ENCODE assay signal across 20 cellular contexts in genomic region chr6:158768396-158768795, GRCh38. TPM values are rescaled to one million over a fixed set of nuclear protein-coding genes. Genes with fewer than 3 reads are reported as not detected.
DNase-seq lines count a peak whose midpoint lies in the region; ATAC-seq and TF ChIP-seq lines count a peak whose summit lies in the region.
"Had no signal": no experiment of that assay in that cellular context is flagged by ENCODE, and none has a peak within 500 bp of the region (broad histone marks: within the 10 kb centered on the region; RNA-seq: fewer than 3 reads in every experiment).

No MANE protein-coding gene starts in this region.

- peaks cover 84 to 99% (median 95%) of the 10 kb centered on the region in 11 experiments for H3K36me3 ChIP-seq in BLaER1 treated with 17β-estradiol and CSF1 and Interleukin-3, amounts not matched to agents 10 nM and 100 nM
- H3K36me3 ChIP-seq in Caco-2 (ENCODE audit: control insufficient read depth, insufficient read depth, low read length) = peaks cover 26% of the 10 kb centered on the region
- peaks cover 85% of the 10 kb centered on the region for H3K36me3 ChIP-seq in A673 (ENCODE audit: insufficient read depth, low read length, poor library complexity, severe bottlenecking)

- H3K4me1 ChIP-seq in BLaER1 treated with 17β-estradiol and CSF1 and Interleukin-3, amounts not matched to agents 10 nM and 100 nM = peaks cover 83 to 100% (median 98%) of the 10 kb centered on the region in 10 experiments
- H3K4me1 ChIP-seq in Caco-2 = peaks cover 4% of the 10 kb centered on the region; the same call in 1 of the 2 replicates
- H3K4me1 ChIP-seq in A673 (ENCODE audit: insufficient read depth, low read length, poor library complexity, severe bottlenecking) = peaks cover 8% of the 10 kb centered on the region
- H3K4me1 ChIP-seq in foreskin keratinocyte = peaks cover 5% of the 10 kb centered on the region
- H3K4me1 ChIP-seq: SJSA1 had no signal

- ATAC-seq in activated naive CD8-positive, alpha-beta T cell treated with anti-CD3 and anti-CD28 coated beads, Interleukin-2, amount 10 ng/mL, durations not matched to agents 7 days and 5 days (ENCODE audit: low read depth) = no peak
- no peak for ATAC-seq in naive B cell (ENCODE audit: low read depth in 2 of 2)
- no peak for ATAC-seq in foreskin keratinocyte
- ATAC-seq in GM19452 (IDR thresholded peaks at IDR 0.05; ENCODE audit: unreplicated experiment) = no peak
- ATAC-seq in HG02642 (IDR thresholded peaks at IDR 0.05; ENCODE audit: poor library complexity, unreplicated experiment) = no peak
- ATAC-seq: HepG2 had no signal

- peak overlapping the region in 8 of 11 experiments; percentile 15 to 73 (median 44); a peak in 10 of 22 replicates for H3K9ac ChIP-seq in BLaER1 treated with 17β-estradiol and CSF1 and Interleukin-3, amounts not matched to agents 10 nM and 100 nM

- H3K27ac Mint-ChIP-seq in Caco-2 (ENCODE audit: unreplicated experiment) (peak overlapping the region; percentile 5), naive B cell (peak overlapping the region in 3 of 6 donors; percentile 15 to 94 (median 81))
- peak overlapping the region; percentile 4 for H3K27ac Mint-ChIP-seq in activated naive CD8-positive, alpha-beta T cell treated with anti-CD3 and anti-CD28 coated beads, Interleukin-2, amount 10 ng/mL, durations not matched to agents 7 days and 5 days
- H3K27ac Mint-ChIP-seq: HFFc6 had no signal

- peak overlapping the region in 8 of 11 experiments; percentile 1 to 79 (median 60); a peak in 10 of 22 replicates for H3K27ac ChIP-seq in BLaER1 treated with 17β-estradiol and CSF1 and Interleukin-3, amounts not matched to agents 10 nM and 100 nM
- H3K27ac ChIP-seq in A673 (ENCODE audit: low read depth, low read length, poor library complexity, severe bottlenecking) = no peak overlapping the region
- no peak overlapping the region for H3K27ac ChIP-seq in foreskin keratinocyte
- H3K27ac ChIP-seq: SJSA1 had no signal

- DNase-seq in Caco-2 = no peak
- no peak for DNase-seq in activated naive CD8-positive, alpha-beta T cell treated with anti-CD3 and anti-CD28 coated beads, Interleukin-2, amount 10 ng/mL, durations not matched to agents 7 days and 5 days
- peak; percentile 10 for DNase-seq in naive B cell
- no peak for DNase-seq in A673 (ENCODE audit: low spot score)
- no peak for DNase-seq in foreskin keratinocyte
- DNase-seq: activated CD4-positive, alpha-beta T cell treated with anti-CD3 and anti-CD28 coated beads for 48 hours; BE2C; DMS53; esophagus squamous epithelium; heart right ventricle; HFFc6; NCI-H2029; NCI-H524; T-helper 9 cell; trophoblast cell had no signal

- H3K36me3 Mint-ChIP-seq in Caco-2 (ENCODE audit: insufficient read depth, unreplicated experiment) (peaks cover 98% of the 10 kb centered on the region), naive B cell (peaks cover 51% of the 10 kb centered on the region in 2 donors)
- peaks cover 31% of the 10 kb centered on the region for H3K36me3 Mint-ChIP-seq in activated naive CD8-positive, alpha-beta T cell treated with anti-CD3 and anti-CD28 coated beads, Interleukin-2, amount 10 ng/mL, durations not matched to agents 7 days and 5 days

- intact Hi-C loops in Caco-2 (cut with micrococcal nuclease; ENCODE audit: unreplicated experiment) = no loop called here
- intact Hi-C loops in A673 (cut with micrococcal nuclease; ENCODE audit: unreplicated experiment) = no loop called here

- POLR2A ChIA-PET in Caco-2 (lab: Charles Lee) = no interaction called here
- POLR2A ChIA-PET in activated naive CD8-positive, alpha-beta T cell treated with anti-CD3 and anti-CD28 coated beads, Interleukin-2, amount 10 ng/mL, durations not matched to agents 7 days and 5 days (lab: Charles Lee) = interaction anchor here (0.6 to 1.7 kb wide), 2 partner anchors 30 to 64 kb away, joined by 3 to 4 read pairs; no protein-coding TSS in a partner anchor
- POLR2A ChIA-PET in A673 (lab: Charles Lee; ENCODE audit: low non-redundant PET) = no interaction called here

- H4K20me1 ChIP-seq in BLaER1 treated with 17β-estradiol and CSF1 and Interleukin-3, amounts not matched to agents 10 nM and 100 nM = peaks cover 60 to 94% (median 71%) of the 10 kb centered on the region in 11 experiments; a peak in 21 of 22 replicates

- peak overlapping the region in 3 of 10 experiments; percentile 0 to 28 (median 11); a peak in 3 of 20 replicates for H3K4me3 ChIP-seq in BLaER1 treated with 17β-estradiol and CSF1 and Interleukin-3, amounts not matched to agents 10 nM and 100 nM
- H3K4me3 ChIP-seq in Caco-2 (ENCODE audit: low read depth, low read length) (no peak overlapping the region), A673 (ENCODE audit: low read depth, low read length, poor library complexity, severe bottlenecking) (no peak overlapping the region)
- H3K4me3 ChIP-seq: esophagus squamous epithelium, heart right ventricle, SJSA1 had no signal

- H3K9me3 ChIP-seq in BLaER1 treated with 17β-estradiol and CSF1 and Interleukin-3, amounts not matched to agents 10 nM and 100 nM (replicated peaks in 1 of 11) = no peaks in the 10 kb centered on the region
- H3K9me3 ChIP-seq in Caco-2 (no peaks in the 10 kb centered on the region), A673 (ENCODE audit: low read depth, low read length, poor library complexity, severe bottlenecking) (no peaks in the 10 kb centered on the region)
- H3K9me3 ChIP-seq: BE2C, esophagus squamous epithelium, heart right ventricle, SJSA1 had no signal

- no TSS peak for BruUV-seq in Caco-2 (replicated peaks; lab: Mats Ljungman, UMichigan)
- no TSS peak for BruUV-seq in A673 (replicated peaks; lab: Mats Ljungman, UMichigan)

- CTCF ChIA-PET in Caco-2 (lab: Charles Lee) (interaction anchor here (0.8 kb wide), 1 partner anchor 50 kb away, joined by 4 read pairs; no protein-coding TSS in a partner anchor), A673 (lab: Charles Lee) (no interaction called here)

- H3K4me2 ChIP-seq in BLaER1 treated with 17β-estradiol and CSF1 and Interleukin-3, amounts not matched to agents 10 nM and 100 nM = peak overlapping the region; percentile 60 to 86 (median 76)

- peaks cover 13% of the 10 kb centered on the region for H3K4me1 Mint-ChIP-seq in Caco-2 (ENCODE audit: low read depth, unreplicated experiment)
- H3K4me1 Mint-ChIP-seq in activated naive CD8-positive, alpha-beta T cell treated with anti-CD3 and anti-CD28 coated beads, Interleukin-2, amount 10 ng/mL, durations not matched to agents 7 days and 5 days = peaks cover 22% of the 10 kb centered on the region
- peaks cover 9 to 43% (median 37%) of the 10 kb centered on the region in 3 donors for H3K4me1 Mint-ChIP-seq in naive B cell

- TF ChIP-seq CTCF in Caco-2 (IDR thresholded peaks at IDR 0.05; ENCODE audit: insufficient read depth in 1 of 2, low read depth in 1 of 2, low read length in 1 of 2, severe bottlenecking in 1 of 2, unreplicated experiment in 1 of 2) (no peak), A673 (conservative IDR thresholded peaks at IDR 0.05; ENCODE audit: low read depth, low read length) (no peak), foreskin keratinocyte (conservative IDR thresholded peaks at IDR 0.05) (no peak)

- H3K27me3 ChIP-seq in BLaER1 treated with 17β-estradiol and CSF1 and Interleukin-3, amounts not matched to agents 10 nM and 100 nM = no peaks in the 10 kb centered on the region
- H3K27me3 ChIP-seq in Caco-2 (replicated peaks; ENCODE audit: control insufficient read depth, insufficient read depth, low read length) (no peaks in the 10 kb centered on the region; the same call in 1 of the 2 replicates), A673 (replicated peaks; ENCODE audit: insufficient read depth, low read depth, low read length, poor library complexity) (no peaks in the 10 kb centered on the region), foreskin keratinocyte (no peaks in the 10 kb centered on the region)
- H3K27me3 ChIP-seq: BE2C, esophagus squamous epithelium, heart right ventricle, SJSA1 had no signal

- H3K27me3 Mint-ChIP-seq in Caco-2 (ENCODE audit: insufficient read depth, unreplicated experiment) = no peaks in the 10 kb centered on the region
- no peaks in the 10 kb centered on the region for H3K27me3 Mint-ChIP-seq in activated naive CD8-positive, alpha-beta T cell treated with anti-CD3 and anti-CD28 coated beads, Interleukin-2, amount 10 ng/mL, durations not matched to agents 7 days and 5 days
- H3K27me3 Mint-ChIP-seq in naive B cell = no peaks in the 10 kb centered on the region

- H3K4me3 Mint-ChIP-seq in Caco-2 (ENCODE audit: unreplicated experiment) (no peak overlapping the region), naive B cell (peak overlapping the region in 2 of 8 donors; percentile 66 to 82)
- H3K4me3 Mint-ChIP-seq in activated naive CD8-positive, alpha-beta T cell treated with anti-CD3 and anti-CD28 coated beads, Interleukin-2, amount 10 ng/mL, durations not matched to agents 7 days and 5 days = no peak overlapping the region
- H3K4me3 Mint-ChIP-seq: HFFc6 had no signal

- H3K9me3 Mint-ChIP-seq in Caco-2 (ENCODE audit: unreplicated experiment) (no peaks in the 10 kb centered on the region), naive B cell (peaks cover 0 to 3% (median 0%) of the 10 kb centered on the region in 7 donors)
- no peaks in the 10 kb centered on the region for H3K9me3 Mint-ChIP-seq in activated naive CD8-positive, alpha-beta T cell treated with anti-CD3 and anti-CD28 coated beads, Interleukin-2, amount 10 ng/mL, durations not matched to agents 7 days and 5 days
- H3K9me3 Mint-ChIP-seq: HFFc6 had no signal

RNA-seq across cellular contexts. Expression of gene EZR, which starts 50.8 kb away (rescaled TPM):
- 282 and 290 TPM in 2 replicates for total RNA-seq in Caco-2 (2022)
- total RNA-seq in activated naive CD8-positive, alpha-beta T cell treated with anti-CD3 and anti-CD28 coated beads, Interleukin-2, amount 10 ng/mL, durations not matched to agents 7 days and 5 days = 100 to 1,000 TPM; 235 to 257 TPM
- 100 to 1,000 TPM; 463 to 555 (median 516) TPM for polyA plus RNA-seq in naive B cell (ENCODE audit: low read depth in 6 of 6)
- 144 and 146 TPM in 2 replicates for total RNA-seq in A673 (2021)
- 169 and 218 TPM in 2 replicates for total RNA-seq in foreskin keratinocyte
- polyA plus RNA-seq in foreskin keratinocyte = 100 and 126 TPM in 2 replicates

Comparison
In these comparisons a context has a peak if more than half of its experiments do, and no peak if none do; other contexts are left out.
1. H3K27ac ChIP-seq: peak in BLaER1 treated with 17β-estradiol and CSF1 and Interleukin-3, amounts not matched to agents 10 nM and 100 nM (8 of 11); none in A673 (single experiment) and foreskin keratinocyte (single experiment).